In the genomic region with DNA sequence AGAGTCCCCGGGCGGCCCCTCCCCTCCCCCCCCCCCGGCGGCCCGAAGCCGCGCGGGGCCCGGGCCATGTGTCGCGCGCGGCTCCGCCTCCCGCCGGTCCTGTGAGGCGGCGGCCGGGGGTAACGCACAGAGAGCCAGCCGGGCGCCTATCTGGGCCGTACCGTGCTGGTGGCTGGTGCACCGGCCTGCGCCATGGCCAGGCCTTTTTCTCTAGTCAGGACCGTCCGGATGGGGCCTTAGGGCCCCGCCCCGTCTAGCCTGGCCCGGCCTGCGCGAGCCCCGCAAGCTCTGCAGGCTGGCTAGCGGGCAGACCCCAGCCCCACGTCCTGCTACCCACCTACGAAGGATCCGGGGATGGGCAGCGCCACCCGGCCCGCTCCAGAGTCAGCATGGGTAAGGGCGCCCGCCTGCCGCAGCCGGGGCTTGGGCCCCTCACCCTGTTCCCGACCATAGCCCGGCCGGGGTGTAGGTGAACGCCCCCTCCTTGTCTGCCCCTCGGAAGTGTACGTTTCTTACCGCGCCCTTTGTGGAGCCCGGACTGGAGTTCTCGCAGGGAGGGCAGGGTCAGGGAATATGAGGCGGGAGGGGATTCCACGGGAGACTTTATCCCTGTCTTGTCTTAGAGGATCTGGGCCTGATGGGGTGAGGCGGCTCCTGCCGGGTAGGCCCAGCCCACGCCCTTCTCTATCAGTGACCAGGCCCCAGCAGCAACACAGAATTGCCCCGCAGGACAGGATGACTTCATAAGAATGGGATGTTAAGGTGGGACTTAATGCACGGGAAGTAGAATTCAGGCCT, we compare ENCODE assay signal across 1 cellular context.
TF ChIP-seq lines count a peak whose summit lies in the region.

A gene with protein sequence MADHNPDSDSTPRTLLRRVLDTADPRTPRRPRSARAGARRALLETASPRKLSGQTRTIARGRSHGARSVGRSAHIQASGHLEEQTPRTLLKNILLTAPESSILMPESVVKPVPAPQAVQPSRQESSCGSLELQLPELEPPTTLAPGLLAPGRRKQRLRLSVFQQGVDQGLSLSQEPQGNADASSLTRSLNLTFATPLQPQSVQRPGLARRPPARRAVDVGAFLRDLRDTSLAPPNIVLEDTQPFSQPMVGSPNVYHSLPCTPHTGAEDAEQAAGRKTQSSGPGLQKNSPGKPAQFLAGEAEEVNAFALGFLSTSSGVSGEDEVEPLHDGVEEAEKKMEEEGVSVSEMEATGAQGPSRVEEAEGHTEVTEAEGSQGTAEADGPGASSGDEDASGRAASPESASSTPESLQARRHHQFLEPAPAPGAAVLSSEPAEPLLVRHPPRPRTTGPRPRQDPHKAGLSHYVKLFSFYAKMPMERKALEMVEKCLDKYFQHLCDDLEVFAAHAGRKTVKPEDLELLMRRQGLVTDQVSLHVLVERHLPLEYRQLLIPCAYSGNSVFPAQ (minus strand): TSS at position 630 of the 798 bp plus-strand sequence. CDS start 13,834 bp downstream, outside the sequence.

TF ChIP-seq in IMR-90, 13 proteins besides CTCF, POLR2A, EP300 and RAD21:
- TF ChIP-seq FOS (IDR thresholded peaks at IDR 0.05; ENCODE audit: low read depth, low read length), result no peak
- peak; percentile 62; the same call in 1 of the 2 replicates for TF ChIP-seq MXI1 (IDR thresholded peaks at IDR 0.05; ENCODE audit: borderline replicate concordance, low read depth, low read length)
- no peak for TF ChIP-seq CEBPB (IDR thresholded peaks at IDR 0.05; ENCODE audit: low read depth, low read length)
